In genomic region chr5:141382469-141383294, GRCh38 we compare ENCODE assay signal across 8 cellular contexts. TPM values are rescaled to one million over a fixed set of nuclear protein-coding genes. Genes with fewer than 3 reads are reported as not detected.
DNase-seq lines count a peak whose midpoint lies in the region; ATAC-seq and TF ChIP-seq lines count a peak whose summit lies in the region.
"Had no signal": no experiment of that assay in that cellular context is flagged by ENCODE, and none has a peak within 500 bp of the region (broad histone marks: within the 10 kb centered on the region; RNA-seq: fewer than 3 reads in every experiment).

Gene PCDHGA7 (plus strand): TSS chr5:141382742. CDS start chr5:141382900, 158 bp downstream.

- H3K4me3 ChIP-seq in SU-DHL-6 (ENCODE audit: insufficient read depth, low read length, poor library complexity, severe bottlenecking) = peak within 1 kb of the TSS; percentile 55
- peak within 1 kb of the TSS; percentile 73 for H3K4me3 ChIP-seq in fibroblast of the aortic adventitia (ENCODE audit: low read depth, low read length)
- peak within 1 kb of the TSS in 4 of 7 experiments; percentile 10 to 30 (median 14) for H3K4me3 ChIP-seq in skin epidermis

- H3K9me3 ChIP-seq in SU-DHL-6 (ENCODE audit: insufficient read depth, low read length) = peaks cover 18% of the 10 kb centered on the region; the same call in 1 of the 2 replicates

- TF ChIP-seq CTCF in GM20000 (IDR thresholded peaks at IDR 0.05; ENCODE audit: extremely low read depth, missing control alignments) = peak; percentile 30
- TF ChIP-seq CTCF in SU-DHL-6 (IDR thresholded peaks at IDR 0.05; ENCODE audit: insufficient read depth, low read length, poor library complexity, severe bottlenecking) = peak; percentile 40
- TF ChIP-seq CTCF in fibroblast of the aortic adventitia (IDR thresholded peaks at IDR 0.05; ENCODE audit: insufficient read depth, low read length) = peak; percentile 67

- peaks cover 5% of the 10 kb centered on the region; the same call in 1 of the 2 replicates for H3K36me3 ChIP-seq in SU-DHL-6 (ENCODE audit: low read length)

- peak; percentile 65 for DNase-seq in GM20000 (ENCODE audit: low spot score)
- DNase-seq in fibroblast of the aortic adventitia (ENCODE audit: low read depth) = peak; percentile 68
- no peak for DNase-seq in GF-D8 (lab: John Stamatoyannopoulos, UW)

- H3K4me2 ChIP-seq in SU-DHL-6 (ENCODE audit: low read depth, low read length, poor library complexity, severe bottlenecking) = peak within 1 kb of the TSS; percentile 54

- no peaks in the 10 kb centered on the region for H3K9me2 ChIP-seq in SU-DHL-6 (replicated peaks; ENCODE audit: insufficient read depth, low read length)

- H3K79me2 ChIP-seq in SU-DHL-6 (ENCODE audit: insufficient read depth, low read length) = no peaks in the 10 kb centered on the region

- ATAC-seq in GM21717 (IDR thresholded peaks at IDR 0.05; ENCODE audit: unreplicated experiment) (no peak), HG02763 (IDR thresholded peaks at IDR 0.05; ENCODE audit: unreplicated experiment) (no peak)
- ATAC-seq: HCT116 had no signal

- H2AFZ ChIP-seq in SU-DHL-6 (ENCODE audit: low read depth, low read length, severe bottlenecking) = peak within 1 kb of the TSS; percentile 55

- H3F3A ChIP-seq in SU-DHL-6 (ENCODE audit: insufficient read depth) = no peaks in the 10 kb centered on the region

- no peaks in the 10 kb centered on the region for H3K27me3 ChIP-seq in SU-DHL-6 (ENCODE audit: low read length)

- H4K20me1 ChIP-seq in SU-DHL-6 (ENCODE audit: low read depth, low read length) = no peaks in the 10 kb centered on the region

- H3K27ac ChIP-seq in SU-DHL-6 (ENCODE audit: low read depth, low read length) (peak within 1 kb of the TSS; percentile 35), skin epidermis (no peak within 1 kb of the TSS)

- peak within 1 kb of the TSS; percentile 59 for H3K9ac ChIP-seq in SU-DHL-6 (ENCODE audit: low read length)

RNA-seq across cellular contexts. Expression of gene PCDHGA7, which starts in this region (rescaled TPM):
- total RNA-seq in fibroblast of the aortic adventitia (ENCODE audit: low replicate concordance) = 2.9 and 8.4 TPM in 2 replicates

Comparison
In these comparisons a context has a peak if more than half of its experiments do, and no peak if none do; other contexts are left out.
1. H3K4me3 ChIP-seq: peak in every context shown above with its lines; median percentile 73 in fibroblast of the aortic adventitia; 55 in SU-DHL-6; 14 in skin epidermis.